ENCODE assay signal across 19 cellular contexts in the genomic region with DNA sequence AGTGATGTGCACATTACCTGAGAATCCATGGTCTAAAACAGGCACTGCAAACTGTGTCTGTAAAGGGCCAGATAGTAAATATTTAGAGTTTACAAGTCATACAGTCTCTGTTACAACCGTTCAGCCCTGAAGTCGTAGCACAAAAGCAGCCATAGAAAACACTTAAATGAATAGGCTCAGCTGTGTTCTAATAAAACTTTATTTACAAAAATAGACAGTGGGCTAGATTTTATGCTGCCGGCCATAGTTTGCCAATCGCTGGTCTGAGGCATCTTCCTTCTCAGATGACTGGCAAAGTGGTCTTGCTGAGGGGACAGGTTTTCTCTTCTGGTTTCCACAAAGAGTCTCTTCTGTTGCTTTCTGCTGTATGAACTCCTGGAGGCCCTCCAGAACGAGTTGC.
DNase-seq lines count a peak whose midpoint lies in the region; ATAC-seq, FAIRE-seq and TF ChIP-seq lines count a peak whose summit lies in the region.
"Had no signal": no experiment of that assay in that cellular context is flagged by ENCODE, and none has a peak within 500 bp of the region (broad histone marks: within the 10 kb centered on the region; RNA-seq: fewer than 3 reads in every experiment).

No MANE protein-coding gene starts in this region.

- H2BK12ac ChIP-seq in mesenchymal stem cell (ENCODE audit: low read length in 2 of 2): no peak overlapping the region

- H3K27me3 ChIP-seq in mesenchymal stem cell (ENCODE audit: control insufficient read depth in 1 of 2, insufficient read depth in 1 of 2, low read length in 2 of 2): peaks cover 0 to 3% of the 10 kb centered on the region in 2 experiments
- no peaks in the 10 kb centered on the region for H3K27me3 ChIP-seq in smooth muscle cell (ENCODE audit: low read depth)
- no peaks in the 10 kb centered on the region for H3K27me3 ChIP-seq in CD8-positive, alpha-beta T cell (ENCODE audit: insufficient read depth, low read length)
- H3K27me3 ChIP-seq: BLaER1 had no signal

- H2BK15ac ChIP-seq in mesenchymal stem cell (ENCODE audit: low read depth, poor library complexity, severe bottlenecking): no peak overlapping the region

- no peaks in the 10 kb centered on the region for H3K79me2 ChIP-seq in smooth muscle cell (ENCODE audit: low read depth)

- H3K79me1 ChIP-seq in mesenchymal stem cell (replicated peaks; ENCODE audit: low read length, poor library complexity, severe bottlenecking): no peaks in the 10 kb centered on the region

- H3K9ac ChIP-seq in mesenchymal stem cell (ENCODE audit: low read length): peak overlapping the region; percentile 78
- no peak overlapping the region for H3K9ac ChIP-seq in smooth muscle cell (ENCODE audit: low read depth)
- H3K9ac ChIP-seq: BLaER1 had no signal

- H3K14ac ChIP-seq in mesenchymal stem cell (ENCODE audit: low read length in 2 of 2): no peak overlapping the region

- no peaks in the 10 kb centered on the region for H3K9me3 ChIP-seq in mesenchymal stem cell (ENCODE audit: control insufficient read depth, low read length)
- H3K9me3 ChIP-seq in smooth muscle cell (replicated peaks; ENCODE audit: low read depth): no peaks in the 10 kb centered on the region
- no peaks in the 10 kb centered on the region for H3K9me3 ChIP-seq in CD8-positive, alpha-beta T cell (ENCODE audit: low read length)
- H3K9me3 ChIP-seq: BLaER1 had no signal

- DNase-seq in activated CD8-positive, alpha-beta T cell treated with anti-CD3 and anti-CD28 coated beads, Interleukin-2, amount 10 ng/mL, durations not matched to agents 7 days and 5 days: peak; percentile 12
- DNase-seq in activated CD8-positive, alpha-beta T cell treated with anti-CD3 and anti-CD28 coated beads for 36 hours: no peak
- DNase-seq in mesenchymal stem cell: no peak
- DNase-seq in smooth muscle cell (lab: John Stamatoyannopoulos, UW; ENCODE audit: unreplicated experiment): no peak
- no peak for DNase-seq in urothelium cell line (ENCODE audit: low spot score)
- no peak for DNase-seq in CD8-positive, alpha-beta T cell
- DNase-seq: CD4-positive, CD25-positive, alpha-beta regulatory T cell; CD8-positive, alpha-beta memory T cell; DMS 273 treated with DMSO at 0.1 percent for 48 hours; DMS79; GDM1; H7 had no signal

- H4K20me1 ChIP-seq in smooth muscle cell (ENCODE audit: low read depth): no peaks in the 10 kb centered on the region
- H4K20me1 ChIP-seq: BLaER1 had no signal

- H3K36me3 ChIP-seq in mesenchymal stem cell (ENCODE audit: control insufficient read depth in 1 of 2, insufficient read depth in 2 of 2, low read depth in 1 of 2, low read length in 2 of 2): no peaks in the 10 kb centered on the region
- H3K36me3 ChIP-seq in smooth muscle cell (ENCODE audit: low read depth): no peaks in the 10 kb centered on the region
- H3K36me3 ChIP-seq in CD8-positive, alpha-beta T cell (ENCODE audit: insufficient read depth, low read length): no peaks in the 10 kb centered on the region
- H3K36me3 ChIP-seq: BLaER1 had no signal

- no peaks in the 10 kb centered on the region for H3K4me1 Mint-ChIP-seq in activated CD8-positive, alpha-beta T cell treated with anti-CD3 and anti-CD28 coated beads, Interleukin-2, amount 10 ng/mL, durations not matched to agents 7 days and 5 days (ENCODE audit: low read depth)
- no peaks in the 10 kb centered on the region for H3K4me1 Mint-ChIP-seq in activated CD8-positive, alpha-beta T cell treated with anti-CD3 and anti-CD28 coated beads for 36 hours (ENCODE audit: low read depth)
- no peaks in the 10 kb centered on the region for H3K4me1 Mint-ChIP-seq in CD8-positive, alpha-beta T cell (ENCODE audit: low read depth)
- H3K4me1 Mint-ChIP-seq: B cell; CD4-positive, CD25-positive, alpha-beta regulatory T cell; CD8-positive, alpha-beta memory T cell had no signal

- H3K4me3 ChIP-seq in mesenchymal stem cell (ENCODE audit: insufficient read depth in 1 of 2, low read depth in 1 of 2, low read length in 2 of 2) (no peak overlapping the region), smooth muscle cell (no peak overlapping the region)
- H3K4me3 ChIP-seq in CD8-positive, alpha-beta T cell (ENCODE audit: low read depth, low read length): no peak overlapping the region
- H3K4me3 ChIP-seq: BLaER1 had no signal

- no peak overlapping the region for H2BK5ac ChIP-seq in mesenchymal stem cell (ENCODE audit: low read depth, low read length, poor library complexity, severe bottlenecking)

- H4K91ac ChIP-seq in mesenchymal stem cell (ENCODE audit: low read length): no peak overlapping the region

- no peak overlapping the region for H3K4ac ChIP-seq in mesenchymal stem cell (ENCODE audit: low read depth in 1 of 2, low read length in 2 of 2)

- H3F3A ChIP-seq in smooth muscle cell (ENCODE audit: low read depth): no peaks in the 10 kb centered on the region

- H3K4me2 ChIP-seq in mesenchymal stem cell (ENCODE audit: low read length, poor library complexity, severe bottlenecking): no peak overlapping the region
- no peak overlapping the region for H3K4me2 ChIP-seq in smooth muscle cell
- H3K4me2 ChIP-seq: BLaER1 had no signal

- H3K27ac ChIP-seq in mesenchymal stem cell (ENCODE audit: low read length, poor library complexity, severe bottlenecking) (no peak overlapping the region), smooth muscle cell (ENCODE audit: low read depth) (peak overlapping the region; percentile 77)
- no peak overlapping the region for H3K27ac ChIP-seq in CD8-positive, alpha-beta T cell (ENCODE audit: low read depth, low read length)
- H3K27ac ChIP-seq: 22Rv1, BLaER1, C4-2B had no signal

- intact Hi-C loops in activated CD8-positive, alpha-beta T cell treated with anti-CD3 and anti-CD28 coated beads for 36 hours (cut with micrococcal nuclease): no loop called here
- intact Hi-C loops in CD8-positive, alpha-beta T cell (cut with DNase I, micrococcal nuclease): no loop called here

- H3K9me3 Mint-ChIP-seq in activated CD8-positive, alpha-beta T cell treated with anti-CD3 and anti-CD28 coated beads, Interleukin-2, amount 10 ng/mL, durations not matched to agents 7 days and 5 days (ENCODE audit: insufficient read depth): no peaks in the 10 kb centered on the region
- no peaks in the 10 kb centered on the region for H3K9me3 Mint-ChIP-seq in activated CD8-positive, alpha-beta T cell treated with anti-CD3 and anti-CD28 coated beads for 36 hours
- H3K9me3 Mint-ChIP-seq in CD8-positive, alpha-beta T cell: no peaks in the 10 kb centered on the region
- H3K9me3 Mint-ChIP-seq: CD8-positive, alpha-beta memory T cell had no signal

- no peak overlapping the region for H4K8ac ChIP-seq in mesenchymal stem cell (ENCODE audit: low read length)

- H3K36me3 Mint-ChIP-seq in activated CD8-positive, alpha-beta T cell treated with anti-CD3 and anti-CD28 coated beads, Interleukin-2, amount 10 ng/mL, durations not matched to agents 7 days and 5 days (ENCODE audit: low read depth): no peaks in the 10 kb centered on the region
- H3K36me3 Mint-ChIP-seq in activated CD8-positive, alpha-beta T cell treated with anti-CD3 and anti-CD28 coated beads for 36 hours (ENCODE audit: low read depth): no peaks in the 10 kb centered on the region
- H3K36me3 Mint-ChIP-seq in CD8-positive, alpha-beta T cell: no peaks in the 10 kb centered on the region
- H3K36me3 Mint-ChIP-seq: CD4-positive, CD25-positive, alpha-beta regulatory T cell; CD8-positive, alpha-beta memory T cell had no signal

- CTCF ChIA-PET in activated CD8-positive, alpha-beta T cell treated with anti-CD3 and anti-CD28 coated beads, Interleukin-2, amount 10 ng/mL, durations not matched to agents 7 days and 5 days (lab: Charles Lee): no interaction called here
- CTCF ChIA-PET in activated CD8-positive, alpha-beta T cell treated with anti-CD3 and anti-CD28 coated beads for 36 hours (lab: Charles Lee): no interaction called here
- CTCF ChIA-PET in CD8-positive, alpha-beta T cell (lab: Charles Lee): no interaction called here

- H2AFZ ChIP-seq in mesenchymal stem cell (ENCODE audit: low read depth, low read length) (no peak overlapping the region), smooth muscle cell (ENCODE audit: low read depth) (no peak overlapping the region)

- H3K4me1 ChIP-seq in mesenchymal stem cell (ENCODE audit: control insufficient read depth, insufficient read depth, low read depth, low read length) (no peaks in the 10 kb centered on the region), smooth muscle cell (ENCODE audit: low read depth) (no peaks in the 10 kb centered on the region)
- no peaks in the 10 kb centered on the region for H3K4me1 ChIP-seq in CD8-positive, alpha-beta T cell (ENCODE audit: insufficient read depth, low read length)
- H3K4me1 ChIP-seq: BLaER1 had no signal

- WGBS in mesenchymal stem cell: 74% methylated on average over 3 of the region's 5 CpGs
- 86% methylated on average over 5 of the region's 5 CpGs for WGBS in smooth muscle cell (ENCODE audit: low lambda C conversion rate)

- H2AK5ac ChIP-seq in mesenchymal stem cell (ENCODE audit: low read length, severe bottlenecking): no peak overlapping the region

- ATAC-seq in activated CD8-positive, alpha-beta T cell treated with anti-CD3 and anti-CD28 coated beads, Interleukin-2, amount 10 ng/mL, durations not matched to agents 7 days and 5 days: no peak
- ATAC-seq in activated CD8-positive, alpha-beta T cell treated with anti-CD3 and anti-CD28 coated beads for 36 hours: no peak
- no peak for ATAC-seq in CD8-positive, alpha-beta T cell

- no peak overlapping the region for H2BK120ac ChIP-seq in mesenchymal stem cell (ENCODE audit: low read depth, low read length)

- no peak overlapping the region for H3K4me3 Mint-ChIP-seq in activated CD8-positive, alpha-beta T cell treated with anti-CD3 and anti-CD28 coated beads, Interleukin-2, amount 10 ng/mL, durations not matched to agents 7 days and 5 days
- H3K4me3 Mint-ChIP-seq in activated CD8-positive, alpha-beta T cell treated with anti-CD3 and anti-CD28 coated beads for 36 hours: no peak overlapping the region
- H3K4me3 Mint-ChIP-seq in CD8-positive, alpha-beta T cell: no peak overlapping the region
- H3K4me3 Mint-ChIP-seq: B cell; CD4-positive, CD25-positive, alpha-beta regulatory T cell; CD8-positive, alpha-beta memory T cell had no signal

- H3K27ac Mint-ChIP-seq in activated CD8-positive, alpha-beta T cell treated with anti-CD3 and anti-CD28 coated beads, Interleukin-2, amount 10 ng/mL, durations not matched to agents 7 days and 5 days: no peak overlapping the region
- H3K27ac Mint-ChIP-seq in activated CD8-positive, alpha-beta T cell treated with anti-CD3 and anti-CD28 coated beads for 36 hours: no peak overlapping the region
- H3K27ac Mint-ChIP-seq in CD8-positive, alpha-beta T cell: no peak overlapping the region
- H3K27ac Mint-ChIP-seq: B cell; CD4-positive, CD25-positive, alpha-beta regulatory T cell; CD8-positive, alpha-beta memory T cell had no signal

- no peak for FAIRE-seq in urothelium cell line (lab: Jason Lieb, UNC)
- FAIRE-seq: A204.1, D721Med, H1 had no signal

- H3K27me3 Mint-ChIP-seq in activated CD8-positive, alpha-beta T cell treated with anti-CD3 and anti-CD28 coated beads, Interleukin-2, amount 10 ng/mL, durations not matched to agents 7 days and 5 days (ENCODE audit: low read depth): peaks cover 4% of the 10 kb centered on the region
- peaks cover 12% of the 10 kb centered on the region for H3K27me3 Mint-ChIP-seq in activated CD8-positive, alpha-beta T cell treated with anti-CD3 and anti-CD28 coated beads for 36 hours
- peaks cover 7% of the 10 kb centered on the region for H3K27me3 Mint-ChIP-seq in CD8-positive, alpha-beta T cell (ENCODE audit: low read depth)
- H3K27me3 Mint-ChIP-seq: CD4-positive, CD25-positive, alpha-beta regulatory T cell had no signal

- POLR2A ChIA-PET in activated CD8-positive, alpha-beta T cell treated with anti-CD3 and anti-CD28 coated beads, Interleukin-2, amount 10 ng/mL, durations not matched to agents 7 days and 5 days (lab: Charles Lee): no interaction called here
- POLR2A ChIA-PET in activated CD8-positive, alpha-beta T cell treated with anti-CD3 and anti-CD28 coated beads for 36 hours (lab: Charles Lee): interaction anchor here (1.0 kb wide), 1 partner anchor 9 kb away, joined by 3 read pairs; no protein-coding TSS in a partner anchor
- POLR2A ChIA-PET in CD8-positive, alpha-beta T cell (lab: Charles Lee): no interaction called here

- H3K18ac ChIP-seq in mesenchymal stem cell (ENCODE audit: low read depth in 1 of 2, low read length in 2 of 2): no peak overlapping the region

- TF ChIP-seq CTCF in activated CD8-positive, alpha-beta T cell treated with anti-CD3 and anti-CD28 coated beads for 36 hours (IDR thresholded peaks at IDR 0.05): no peak
- no peak for TF ChIP-seq CTCF in smooth muscle cell (IDR thresholded peaks at IDR 0.05; ENCODE audit: borderline replicate concordance, insufficient read depth, poor library complexity, severe bottlenecking)
- TF ChIP-seq CTCF in CD8-positive, alpha-beta T cell (IDR thresholded peaks at IDR 0.05): no peak

- no peak overlapping the region for H3K23ac ChIP-seq in mesenchymal stem cell (ENCODE audit: low read length in 2 of 2)
